In genomic region chr19:43934055-43934984, GRCh38 we compare ENCODE assay signal across 8 cellular contexts. TPM values are rescaled to one million over a fixed set of nuclear protein-coding genes. Genes with fewer than 3 reads are reported as not detected.
DNase-seq lines count a peak whose midpoint lies in the region; ATAC-seq and TF ChIP-seq lines count a peak whose summit lies in the region.

No MANE protein-coding gene starts in this region.

- H3K4me1 ChIP-seq in BE2C, result no peaks in the 10 kb centered on the region

- H3K4me3 ChIP-seq in BE2C (ENCODE audit: low read depth, low read length), result peak overlapping the region; percentile 82

- H3K27me3 Mint-ChIP-seq in activated naive CD8-positive, alpha-beta T cell treated with anti-CD3 and anti-CD28 coated beads, Interleukin-2, amount 50 U/mL, for 24 hours, result no peaks in the 10 kb centered on the region
- no peaks in the 10 kb centered on the region for H3K27me3 Mint-ChIP-seq in stimulated activated naive CD8-positive, alpha-beta T cell treated with anti-CD3 and anti-CD28 coated beads, Interleukin-15, amount 100 ng/mL, for 72 hours

- TF ChIP-seq CTCF in BE2C (IDR thresholded peaks at IDR 0.05; ENCODE audit: low read depth, low read length), result no peak

- peak overlapping the region; percentile 87 for H3K27ac Mint-ChIP-seq in activated naive CD8-positive, alpha-beta T cell treated with anti-CD3 and anti-CD28 coated beads, Interleukin-2, amount 50 U/mL, for 24 hours
- H3K27ac Mint-ChIP-seq in stimulated activated naive CD8-positive, alpha-beta T cell treated with anti-CD3 and anti-CD28 coated beads, Interleukin-15, amount 100 ng/mL, for 72 hours, result peak overlapping the region; percentile 91 to 95

- H3K9me3 Mint-ChIP-seq in activated naive CD8-positive, alpha-beta T cell treated with anti-CD3 and anti-CD28 coated beads, Interleukin-2, amount 50 U/mL, for 24 hours, result peaks cover 6% of the 10 kb centered on the region
- H3K9me3 Mint-ChIP-seq in stimulated activated naive CD8-positive, alpha-beta T cell treated with anti-CD3 and anti-CD28 coated beads, Interleukin-15, amount 100 ng/mL, for 72 hours, result peaks cover 14 to 20% of the 10 kb centered on the region in 2 donors

- H3K36me3 Mint-ChIP-seq in activated naive CD8-positive, alpha-beta T cell treated with anti-CD3 and anti-CD28 coated beads, Interleukin-2, amount 50 U/mL, for 24 hours (ENCODE audit: low read depth), result peaks cover 39% of the 10 kb centered on the region

- H3K27me3 ChIP-seq in BE2C, result no peaks in the 10 kb centered on the region

- no peak for DNase-seq in BE2C
- no peak for DNase-seq in activated naive CD8-positive, alpha-beta T cell treated with anti-CD3 and anti-CD28 coated beads, Interleukin-2, amount 50 U/mL, for 24 hours
- peak; percentile 18 for DNase-seq in iPS-NIHi7 (ENCODE audit: extremely low spot score)
- DNase-seq in stimulated activated naive CD8-positive, alpha-beta T cell treated with anti-CD3 and anti-CD28 coated beads, Interleukin-15, amount 100 ng/mL, for 72 hours, result no peak
- DNase-seq in ecto neural progenitor cell (ENCODE audit: low spot score), result no peak

- ATAC-seq in HG03558 (IDR thresholded peaks at IDR 0.05; ENCODE audit: extremely low read depth, unreplicated experiment) (peak; percentile 13), GM21723 (IDR thresholded peaks at IDR 0.05; ENCODE audit: unreplicated experiment) (no peak), HG02623 (IDR thresholded peaks at IDR 0.05; ENCODE audit: unreplicated experiment) (no peak)
- ATAC-seq in activated naive CD8-positive, alpha-beta T cell treated with anti-CD3 and anti-CD28 coated beads, Interleukin-2, amount 50 U/mL, for 24 hours, result no peak
- no peak for ATAC-seq in stimulated activated naive CD8-positive, alpha-beta T cell treated with anti-CD3 and anti-CD28 coated beads, Interleukin-15, amount 100 ng/mL, for 72 hours

- H3K4me1 Mint-ChIP-seq in activated naive CD8-positive, alpha-beta T cell treated with anti-CD3 and anti-CD28 coated beads, Interleukin-2, amount 50 U/mL, for 24 hours, result peaks cover 16% of the 10 kb centered on the region
- peaks cover 9% of the 10 kb centered on the region for H3K4me1 Mint-ChIP-seq in stimulated activated naive CD8-positive, alpha-beta T cell treated with anti-CD3 and anti-CD28 coated beads, Interleukin-15, amount 100 ng/mL, for 72 hours

- H3K4me3 Mint-ChIP-seq in activated naive CD8-positive, alpha-beta T cell treated with anti-CD3 and anti-CD28 coated beads, Interleukin-2, amount 50 U/mL, for 24 hours, result peak overlapping the region; percentile 90
- H3K4me3 Mint-ChIP-seq in stimulated activated naive CD8-positive, alpha-beta T cell treated with anti-CD3 and anti-CD28 coated beads, Interleukin-15, amount 100 ng/mL, for 72 hours, result peak overlapping the region; percentile 91 to 93

- no peaks in the 10 kb centered on the region for H3K9me3 ChIP-seq in BE2C

- peaks cover 23% of the 10 kb centered on the region for H3K36me3 ChIP-seq in BE2C

RNA-seq across cellular contexts. Expression of gene ZNF45, which starts 0.8 kb away (rescaled TPM):
- polyA plus RNA-seq in BE2C (2012; ENCODE audit: insufficient read depth, insufficient read length, low read depth), result 5.7 TPM

RNA-seq across cellular contexts. Expression of gene ZNF221, which starts 16.7 kb away (rescaled TPM):
- polyA plus RNA-seq in BE2C (2012; ENCODE audit: insufficient read depth, insufficient read length, low read depth), result 0.73 TPM

RNA-seq across cellular contexts. Expression of gene ZNF155, which starts 49.7 kb away (rescaled TPM):
- 7.9 TPM for polyA plus RNA-seq in BE2C (2012; ENCODE audit: insufficient read depth, insufficient read length, low read depth)

RNA-seq across cellular contexts. Expression of gene ZNF404, which starts 50.6 kb away (rescaled TPM):
- 2.5 TPM for polyA plus RNA-seq in BE2C (2012; ENCODE audit: insufficient read depth, insufficient read length, low read depth)
